9 cellular contexts compared by ENCODE assay signal in genomic region chr13:99258210-99258860, GRCh38. TPM values are rescaled to one million over a fixed set of nuclear protein-coding genes. Genes with fewer than 3 reads are reported as not detected.
DNase-seq lines count a peak whose midpoint lies in the region; ATAC-seq and TF ChIP-seq lines count a peak whose summit lies in the region.
"Had no signal": no experiment of that assay in that cellular context is flagged by ENCODE, and none has a peak within 500 bp of the region (broad histone marks: within the 10 kb centered on the region; RNA-seq: fewer than 3 reads in every experiment).

Gene GPR18 (minus strand): TSS chr13:99258379. CDS start chr13:99255872, 2,507 bp downstream.

- H3K27ac ChIP-seq in DOHH2 (ENCODE audit: low read depth, low read length) = peak within 1 kb of the TSS; percentile 97
- H3K27ac ChIP-seq in gastroesophageal sphincter = peak within 1 kb of the TSS in 1 of 4 donors; percentile 6
- H3K27ac ChIP-seq: pancreas had no signal

- WGBS in gastroesophageal sphincter (ENCODE audit: low coverage in 1 of 2), 2 donors = 77 to 79% methylated on average over 4 of the region's 4 CpGs

- peak within 1 kb of the TSS; percentile 73 for H3K4me3 ChIP-seq in DOHH2 (ENCODE audit: low read length)
- H3K4me3 ChIP-seq in gastroesophageal sphincter = no peak within 1 kb of the TSS
- H3K4me3 ChIP-seq in H7 (ENCODE audit: insufficient read depth, low read depth, low read length) = no peak within 1 kb of the TSS
- H3K4me3 ChIP-seq: pancreas had no signal

- H3K79me2 ChIP-seq in DOHH2 (ENCODE audit: control insufficient read depth, low read length) = peaks cover 30% of the 10 kb centered on the region

- H3K27me3 ChIP-seq in DOHH2 (ENCODE audit: control insufficient read depth, low read length) (no peaks in the 10 kb centered on the region), gastroesophageal sphincter (no peaks in the 10 kb centered on the region), H7 (ENCODE audit: control insufficient read depth, insufficient read depth, low read length) (no peaks in the 10 kb centered on the region)
- H3K27me3 ChIP-seq: pancreas had no signal

- H3K36me3 ChIP-seq in DOHH2 (ENCODE audit: control insufficient read depth, low read length) (peaks cover 33% of the 10 kb centered on the region), gastroesophageal sphincter (peaks cover 0 to 13% of the 10 kb centered on the region in 2 donors), H7 (replicated peaks; ENCODE audit: control insufficient read depth, insufficient read depth, low read length) (no peaks in the 10 kb centered on the region; the same call in 1 of the 2 replicates)
- H3K36me3 ChIP-seq: pancreas had no signal

- no peaks in the 10 kb centered on the region for H4K20me1 ChIP-seq in DOHH2 (ENCODE audit: control insufficient read depth, insufficient read depth, low read depth, low read length)

- H3K9me2 ChIP-seq in DOHH2 (replicated peaks; ENCODE audit: control insufficient read depth, low read length) = no peaks in the 10 kb centered on the region

- H3K4me2 ChIP-seq in DOHH2 (ENCODE audit: low read length) = peak within 1 kb of the TSS; percentile 79

- H3K4me1 ChIP-seq in DOHH2 (ENCODE audit: control insufficient read depth, low read length) (peaks cover 75% of the 10 kb centered on the region), gastroesophageal sphincter (no peaks in the 10 kb centered on the region)
- H3K4me1 ChIP-seq: pancreas had no signal

- no peak for TF ChIP-seq EP300 in gastroesophageal sphincter (IDR thresholded peaks at IDR 0.05)

- peaks cover 31% of the 10 kb centered on the region for H3F3A ChIP-seq in DOHH2 (ENCODE audit: control insufficient read depth, insufficient read depth)

- H3K9me3 ChIP-seq in DOHH2 (ENCODE audit: control insufficient read depth, insufficient read depth, low read length) = no peaks in the 10 kb centered on the region
- H3K9me3 ChIP-seq in gastroesophageal sphincter = no peaks in the 10 kb centered on the region
- H3K9me3 ChIP-seq: pancreas had no signal

- no peak for TF ChIP-seq POLR2A in gastroesophageal sphincter (IDR thresholded peaks at IDR 0.05)

- peak within 1 kb of the TSS; percentile 96 to 97 for H3K27ac Mint-ChIP-seq in activated naive CD4-positive, alpha-beta T cell treated with anti-CD3 and anti-CD28 coated beads, Interleukin-2, amount 50 U/mL, for 72 hours

- ATAC-seq in GM21367 (IDR thresholded peaks at IDR 0.05; ENCODE audit: unreplicated experiment) = peak; percentile 72
- peak; percentile 77 for ATAC-seq in HG03469 (IDR thresholded peaks at IDR 0.05; ENCODE audit: unreplicated experiment)
- peak; percentile 89 to 90 for ATAC-seq in activated naive CD4-positive, alpha-beta T cell treated with anti-CD3 and anti-CD28 coated beads, Interleukin-2, amount 50 U/mL, for 72 hours
- no peak for ATAC-seq in gastroesophageal sphincter

- H3K36me3 Mint-ChIP-seq in activated naive CD4-positive, alpha-beta T cell treated with anti-CD3 and anti-CD28 coated beads, Interleukin-2, amount 50 U/mL, for 72 hours = peaks cover 11 to 38% of the 10 kb centered on the region in 2 donors

- H3K9me3 Mint-ChIP-seq in activated naive CD4-positive, alpha-beta T cell treated with anti-CD3 and anti-CD28 coated beads, Interleukin-2, amount 50 U/mL, for 72 hours = no peaks in the 10 kb centered on the region

- no peak for DNase-seq in activated naive CD4-positive, alpha-beta T cell treated with anti-CD3 and anti-CD28 coated beads, Interleukin-2, amount 50 U/mL, for 72 hours (ENCODE audit: low spot score in 2 of 2)
- no peak for DNase-seq in GDM1 (lab: John Stamatoyannopoulos, UW)
- no peak for DNase-seq in H7
- no peak for DNase-seq in hypothalamus (lab: John Stamatoyannopoulos, UW)
- DNase-seq: pancreas had no signal

- no peak for TF ChIP-seq CTCF in DOHH2 (IDR thresholded peaks at IDR 0.05; ENCODE audit: low read depth, low read length, poor library complexity, severe bottlenecking)
- no peak for TF ChIP-seq CTCF in gastroesophageal sphincter (IDR thresholded peaks at IDR 0.05)

RNA-seq across cellular contexts. Expression of gene GPR18, which starts in this region (rescaled TPM):
- total RNA-seq in activated naive CD4-positive, alpha-beta T cell treated with anti-CD3 and anti-CD28 coated beads, Interleukin-2, amount 50 U/mL, for 72 hours = 1 to 10 TPM; 2.0 to 8.4 TPM
- total RNA-seq in gastroesophageal sphincter = not detected
- total RNA-seq in H7 (2014; rRNA removed; shearing (Covaris generic)) = 0.10 TPM in 1 of 2 replicates, not detected in the other
